In genomic region chr6:159968295-159969203, GRCh38 we compare ENCODE assay signal across 8 cellular contexts. TPM values are rescaled to one million over a fixed set of nuclear protein-coding genes. Genes with fewer than 3 reads are reported as not detected.
A peak's percentile ranks its signal among the peaks of the same experiment; 100 is the strongest.
DNase-seq lines count a peak whose midpoint lies in the region; ATAC-seq lines count a peak whose summit lies in the region.

A gene with protein sequence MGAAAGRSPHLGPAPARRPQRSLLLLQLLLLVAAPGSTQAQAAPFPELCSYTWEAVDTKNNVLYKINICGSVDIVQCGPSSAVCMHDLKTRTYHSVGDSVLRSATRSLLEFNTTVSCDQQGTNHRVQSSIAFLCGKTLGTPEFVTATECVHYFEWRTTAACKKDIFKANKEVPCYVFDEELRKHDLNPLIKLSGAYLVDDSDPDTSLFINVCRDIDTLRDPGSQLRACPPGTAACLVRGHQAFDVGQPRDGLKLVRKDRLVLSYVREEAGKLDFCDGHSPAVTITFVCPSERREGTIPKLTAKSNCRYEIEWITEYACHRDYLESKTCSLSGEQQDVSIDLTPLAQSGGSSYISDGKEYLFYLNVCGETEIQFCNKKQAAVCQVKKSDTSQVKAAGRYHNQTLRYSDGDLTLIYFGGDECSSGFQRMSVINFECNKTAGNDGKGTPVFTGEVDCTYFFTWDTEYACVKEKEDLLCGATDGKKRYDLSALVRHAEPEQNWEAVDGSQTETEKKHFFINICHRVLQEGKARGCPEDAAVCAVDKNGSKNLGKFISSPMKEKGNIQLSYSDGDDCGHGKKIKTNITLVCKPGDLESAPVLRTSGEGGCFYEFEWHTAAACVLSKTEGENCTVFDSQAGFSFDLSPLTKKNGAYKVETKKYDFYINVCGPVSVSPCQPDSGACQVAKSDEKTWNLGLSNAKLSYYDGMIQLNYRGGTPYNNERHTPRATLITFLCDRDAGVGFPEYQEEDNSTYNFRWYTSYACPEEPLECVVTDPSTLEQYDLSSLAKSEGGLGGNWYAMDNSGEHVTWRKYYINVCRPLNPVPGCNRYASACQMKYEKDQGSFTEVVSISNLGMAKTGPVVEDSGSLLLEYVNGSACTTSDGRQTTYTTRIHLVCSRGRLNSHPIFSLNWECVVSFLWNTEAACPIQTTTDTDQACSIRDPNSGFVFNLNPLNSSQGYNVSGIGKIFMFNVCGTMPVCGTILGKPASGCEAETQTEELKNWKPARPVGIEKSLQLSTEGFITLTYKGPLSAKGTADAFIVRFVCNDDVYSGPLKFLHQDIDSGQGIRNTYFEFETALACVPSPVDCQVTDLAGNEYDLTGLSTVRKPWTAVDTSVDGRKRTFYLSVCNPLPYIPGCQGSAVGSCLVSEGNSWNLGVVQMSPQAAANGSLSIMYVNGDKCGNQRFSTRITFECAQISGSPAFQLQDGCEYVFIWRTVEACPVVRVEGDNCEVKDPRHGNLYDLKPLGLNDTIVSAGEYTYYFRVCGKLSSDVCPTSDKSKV (N-terminal part only) (plus strand): TSS chr6:159969082. CDS start chr6:159969247, 165 bp downstream.

- peak; percentile 90 to 96 (median 92) for DNase-seq in CD8-positive, alpha-beta memory T cell
- DNase-seq in NOMO-1 (lab: John Stamatoyannopoulos, UW; ENCODE audit: unreplicated experiment in 2 of 2) (peak; percentile 75 to 90), memory B cell (ENCODE audit: low spot score in 2 of 2) (peak; percentile 86 to 88)
- DNase-seq in activated CD8-positive, alpha-beta memory T cell treated with anti-CD3 and anti-CD28 coated beads for 4 hours (ENCODE audit: low read depth in 2 of 2), result peak; percentile 83 to 90
- DNase-seq in effector memory CD4-positive, alpha-beta T cell, result peak; percentile 85 to 91 (median 87)
- peak; percentile 87 for DNase-seq in stimulated activated CD8-positive, alpha-beta memory T cell treated with anti-CD3 and anti-CD28 coated beads, Interleukin-12 subunit alpha, Interleukin-12 subunit beta, amount 100 ng/mL, for 1 hour (ENCODE audit: low read depth)

- H3K27me3 Mint-ChIP-seq in CD8-positive, alpha-beta memory T cell, result peaks cover 0 to 2% of the 10 kb centered on the region in 2 donors
- no peaks in the 10 kb centered on the region for H3K27me3 Mint-ChIP-seq in memory B cell

- H3K9me3 ChIP-seq in CD8-positive, alpha-beta memory T cell (ENCODE audit: low read length), result no peaks in the 10 kb centered on the region
- H3K9me3 ChIP-seq in effector memory CD4-positive, alpha-beta T cell (ENCODE audit: control insufficient read depth, low read length), result no peaks in the 10 kb centered on the region

- no peaks in the 10 kb centered on the region for H3K36me3 ChIP-seq in CD8-positive, alpha-beta memory T cell (ENCODE audit: insufficient read depth, low read length)
- H3K36me3 ChIP-seq in effector memory CD4-positive, alpha-beta T cell (ENCODE audit: control insufficient read depth, insufficient read depth, low read length), result no peaks in the 10 kb centered on the region

- peaks cover 39 to 41% (median 40%) of the 10 kb centered on the region in 3 donors for H3K4me1 Mint-ChIP-seq in CD8-positive, alpha-beta memory T cell
- H3K4me1 Mint-ChIP-seq in memory B cell, result peaks cover 21% of the 10 kb centered on the region

- peak within 1 kb of the TSS; percentile 70 for H3K4me3 ChIP-seq in CD8-positive, alpha-beta memory T cell (ENCODE audit: low read length)
- H3K4me3 ChIP-seq in effector memory CD4-positive, alpha-beta T cell (ENCODE audit: insufficient read depth, low read depth, low read length, poor library complexity, severe bottlenecking), result peak within 1 kb of the TSS; percentile 91

- H3K27ac ChIP-seq in CD8-positive, alpha-beta memory T cell (ENCODE audit: low read depth, low read length), result peak within 1 kb of the TSS; percentile 71
- peak within 1 kb of the TSS; percentile 70 for H3K27ac ChIP-seq in effector memory CD4-positive, alpha-beta T cell (ENCODE audit: insufficient read depth, low read length, poor library complexity, severe bottlenecking)

- POLR2A ChIA-PET in CD8-positive, alpha-beta memory T cell (lab: Charles Lee), result interaction anchor here (1.1 to 3.7 kb wide), 4 partner anchors 10 to 177 kb away, joined by 3 to 19 read pairs (median 8); no protein-coding TSS in a partner anchor

- H3K36me3 Mint-ChIP-seq in CD8-positive, alpha-beta memory T cell, result peaks cover 0 to 5% (median 0%) of the 10 kb centered on the region in 3 donors
- peaks cover 2% of the 10 kb centered on the region for H3K36me3 Mint-ChIP-seq in memory B cell

- CTCF ChIA-PET in CD8-positive, alpha-beta memory T cell (lab: Charles Lee), result interaction anchor here (0.8 to 1.2 kb wide), 2 partner anchors 13 to 177 kb away, joined by 3 to 4 read pairs; no protein-coding TSS in a partner anchor

- H3K27ac Mint-ChIP-seq in CD8-positive, alpha-beta memory T cell, result peak within 1 kb of the TSS; percentile 84 to 98 (median 95)
- H3K27ac Mint-ChIP-seq in memory B cell, result peak within 1 kb of the TSS; percentile 69

- peaks cover 34% of the 10 kb centered on the region for H3K4me1 ChIP-seq in CD8-positive, alpha-beta memory T cell (ENCODE audit: insufficient read depth, low read length)
- peaks cover 32% of the 10 kb centered on the region for H3K4me1 ChIP-seq in effector memory CD4-positive, alpha-beta T cell (ENCODE audit: control insufficient read depth, insufficient read depth, low read length, poor library complexity, severe bottlenecking)

- H3K27me3 ChIP-seq in CD8-positive, alpha-beta memory T cell (ENCODE audit: insufficient read depth, low read length, poor library complexity, severe bottlenecking), result no peaks in the 10 kb centered on the region
- H3K27me3 ChIP-seq in effector memory CD4-positive, alpha-beta T cell (replicated peaks; ENCODE audit: control insufficient read depth, insufficient read depth, low read length, poor library complexity, severe bottlenecking), result no peaks in the 10 kb centered on the region

- no peaks in the 10 kb centered on the region for H3K9me3 Mint-ChIP-seq in CD8-positive, alpha-beta memory T cell
- no peaks in the 10 kb centered on the region for H3K9me3 Mint-ChIP-seq in memory B cell

- peak; percentile 81 for ATAC-seq in GM19438 (IDR thresholded peaks at IDR 0.05; ENCODE audit: low read depth, unreplicated experiment)
- peak; percentile 72 for ATAC-seq in HG03565 (IDR thresholded peaks at IDR 0.05; ENCODE audit: unreplicated experiment)
- ATAC-seq in memory B cell (ENCODE audit: low read depth), result peak; percentile 93

- peak within 1 kb of the TSS; percentile 91 to 99 (median 96) for H3K4me3 Mint-ChIP-seq in CD8-positive, alpha-beta memory T cell
- H3K4me3 Mint-ChIP-seq in memory B cell, result peak within 1 kb of the TSS; percentile 87

RNA-seq across cellular contexts. Expression of the gene that starts here (rescaled TPM):
- 10 to 100 TPM; 91.4 to 93.7 TPM for total RNA-seq in CD8-positive, alpha-beta memory T cell
- 27.5 TPM for polyA plus RNA-seq in CD8-positive, alpha-beta memory T cell

Comparison
In these comparisons a context has a peak if more than half of its experiments do, and no peak if none do; other contexts are left out.
1. Peak in every context shown above with its lines: DNase-seq, ATAC-seq, H3K4me3 ChIP-seq and H3K27ac ChIP-seq.